ENCODE assay signal across 2 cellular contexts in the genomic region with DNA sequence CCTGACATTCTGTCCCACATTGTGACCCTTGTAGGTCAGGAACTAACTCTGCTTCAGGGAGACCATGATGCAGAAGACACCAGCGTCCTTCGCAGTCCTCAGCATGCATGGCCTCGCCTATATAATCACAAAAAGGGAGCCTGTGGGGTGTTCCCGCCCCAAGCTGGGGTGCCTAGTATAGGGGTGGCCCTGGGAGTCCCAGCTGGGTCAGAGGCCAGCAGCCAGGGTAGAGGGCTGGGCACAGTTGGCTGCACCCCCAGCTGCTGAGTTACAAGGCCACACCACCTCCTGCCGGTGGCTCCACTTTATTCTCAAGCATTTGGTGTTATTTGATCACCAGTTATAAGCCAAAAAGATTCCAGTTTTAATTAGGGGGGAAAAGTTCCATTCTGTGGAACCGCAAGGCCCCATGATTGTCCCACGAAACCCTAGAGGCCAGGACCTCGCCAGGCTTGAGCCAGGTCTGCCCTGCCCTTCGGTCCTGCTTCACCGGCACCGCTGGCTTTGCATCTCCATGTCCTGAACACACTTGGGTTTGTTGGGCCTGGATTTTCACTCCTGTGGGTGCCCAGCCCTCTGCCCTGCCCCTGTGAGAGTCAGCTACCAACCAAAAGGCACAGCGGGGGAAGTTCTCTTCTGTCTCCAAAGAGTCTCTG.
TF ChIP-seq lines count a peak whose summit lies in the region.

No MANE protein-coding gene starts in this region.

TF ChIP-seq in IMR-90, 13 proteins besides CTCF, POLR2A, EP300 and RAD21:
- no peak for TF ChIP-seq NFE2L2 (IDR thresholded peaks at IDR 0.05; ENCODE audit: low read depth, low read length)
- TF ChIP-seq RFX5 (IDR thresholded peaks at IDR 0.05; ENCODE audit: low read depth, low read length): no peak
- no peak for TF ChIP-seq ELK1 (IDR thresholded peaks at IDR 0.05; ENCODE audit: borderline replicate concordance, low read depth, low read length)
- no peak for TF ChIP-seq RCOR1 (IDR thresholded peaks at IDR 0.05; ENCODE audit: insufficient replicate concordance, low read length)
- no peak for TF ChIP-seq SMC3 (IDR thresholded peaks at IDR 0.05; ENCODE audit: low read depth, low read length)
- TF ChIP-seq MXI1 (IDR thresholded peaks at IDR 0.05; ENCODE audit: borderline replicate concordance, low read depth, low read length): no peak
- TF ChIP-seq BHLHE40 (IDR thresholded peaks at IDR 0.05; ENCODE audit: low read depth, low read length): no peak
- no peak for TF ChIP-seq MAFK (IDR thresholded peaks at IDR 0.05; ENCODE audit: low read depth, low read length)
- TF ChIP-seq FOS (IDR thresholded peaks at IDR 0.05; ENCODE audit: low read depth, low read length): no peak
- TF ChIP-seq, protein P1, sequence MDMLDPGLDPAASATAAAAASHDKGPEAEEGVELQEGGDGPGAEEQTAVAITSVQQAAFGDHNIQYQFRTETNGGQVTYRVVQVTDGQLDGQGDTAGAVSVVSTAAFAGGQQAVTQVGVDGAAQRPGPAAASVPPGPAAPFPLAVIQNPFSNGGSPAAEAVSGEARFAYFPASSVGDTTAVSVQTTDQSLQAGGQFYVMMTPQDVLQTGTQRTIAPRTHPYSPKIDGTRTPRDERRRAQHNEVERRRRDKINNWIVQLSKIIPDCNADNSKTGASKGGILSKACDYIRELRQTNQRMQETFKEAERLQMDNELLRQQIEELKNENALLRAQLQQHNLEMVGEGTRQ (IDR thresholded peaks at IDR 0.05; ENCODE audit: low read depth, low read length): no peak
- TF ChIP-seq CEBPB (IDR thresholded peaks at IDR 0.05; ENCODE audit: low read depth, low read length): no peak
- no peak for TF ChIP-seq CHD1 (IDR thresholded peaks at IDR 0.05; ENCODE audit: low read depth, low read length)
- no peak for TF ChIP-seq MAZ (IDR thresholded peaks at IDR 0.05; ENCODE audit: borderline replicate concordance, low read depth, low read length)

TF ChIP-seq in H1, 55 proteins besides CTCF, POLR2A, EP300 and RAD21:
- no peak for TF ChIP-seq CHD1 (IDR thresholded peaks at IDR 0.05; ENCODE audit: low read depth, low read length)
- TF ChIP-seq, protein P1 (IDR thresholded peaks at IDR 0.05; ENCODE audit: low read length): no peak
- TF ChIP-seq CEBPB (IDR thresholded peaks at IDR 0.05; ENCODE audit: low read depth, low read length): no peak
- no peak for TF ChIP-seq CBX8 (IDR thresholded peaks at IDR 0.05; ENCODE audit: borderline replicate concordance, low read depth, low read length)
- TF ChIP-seq GTF2F1 (IDR thresholded peaks at IDR 0.05; ENCODE audit: borderline replicate concordance, low read depth, low read length): no peak
- TF ChIP-seq, protein P2, sequence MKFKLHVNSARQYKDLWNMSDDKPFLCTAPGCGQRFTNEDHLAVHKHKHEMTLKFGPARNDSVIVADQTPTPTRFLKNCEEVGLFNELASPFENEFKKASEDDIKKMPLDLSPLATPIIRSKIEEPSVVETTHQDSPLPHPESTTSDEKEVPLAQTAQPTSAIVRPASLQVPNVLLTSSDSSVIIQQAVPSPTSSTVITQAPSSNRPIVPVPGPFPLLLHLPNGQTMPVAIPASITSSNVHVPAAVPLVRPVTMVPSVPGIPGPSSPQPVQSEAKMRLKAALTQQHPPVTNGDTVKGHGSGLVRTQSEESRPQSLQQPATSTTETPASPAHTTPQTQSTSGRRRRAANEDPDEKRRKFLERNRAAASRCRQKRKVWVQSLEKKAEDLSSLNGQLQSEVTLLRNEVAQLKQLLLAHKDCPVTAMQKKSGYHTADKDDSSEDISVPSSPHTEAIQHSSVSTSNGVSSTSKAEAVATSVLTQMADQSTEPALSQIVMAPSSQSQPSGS (IDR thresholded peaks at IDR 0.05; ENCODE audit: low read length): no peak
- no peak for TF ChIP-seq CHD7 (IDR thresholded peaks at IDR 0.05; ENCODE audit: insufficient replicate concordance, low read length)
- TF ChIP-seq JUND (IDR thresholded peaks at IDR 0.05; ENCODE audit: low read length): no peak
- no peak for TF ChIP-seq SIX5 (IDR thresholded peaks at IDR 0.05; ENCODE audit: low read depth, low read length)
- TF ChIP-seq TAF1 (IDR thresholded peaks at IDR 0.05; ENCODE audit: low read depth, low read length): no peak
- TF ChIP-seq MAX (IDR thresholded peaks at IDR 0.05): no peak
- no peak for TF ChIP-seq ASH2L (IDR thresholded peaks at IDR 0.05; ENCODE audit: low read length)
- no peak for TF ChIP-seq FOSL1 (IDR thresholded peaks at IDR 0.05; ENCODE audit: insufficient read depth, low read depth, low read length)
- TF ChIP-seq SUZ12 (IDR thresholded peaks at IDR 0.05; ENCODE audit: low read length): no peak
